17 cellular contexts compared by ENCODE assay signal in the genomic region with DNA sequence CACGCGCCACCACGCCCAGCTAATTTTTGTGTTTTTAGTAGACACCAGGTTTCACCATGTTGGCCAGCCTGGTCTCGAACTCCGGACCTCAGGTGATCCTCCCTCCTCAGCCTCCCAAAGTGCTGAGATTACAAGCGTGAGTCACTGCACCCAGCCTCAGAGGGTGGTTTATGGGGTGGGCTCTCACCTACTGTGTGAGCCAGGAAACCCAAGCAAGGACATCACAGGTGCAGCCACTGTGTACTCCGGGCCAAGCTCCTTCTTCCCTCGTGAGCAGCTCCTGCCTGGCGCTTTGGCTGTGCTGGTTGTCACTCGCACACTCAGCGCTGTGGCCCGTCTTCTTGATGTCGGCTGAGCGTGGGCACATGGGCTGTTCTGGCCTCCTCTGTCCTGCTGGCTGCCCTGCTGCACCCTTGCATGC.
A peak's percentile ranks its signal among the peaks of the same experiment; 100 is the strongest.
DNase-seq lines count a peak whose midpoint lies in the region; ATAC-seq and TF ChIP-seq lines count a peak whose summit lies in the region.
"Had no signal": no experiment of that assay in that cellular context is flagged by ENCODE, and none has a peak within 500 bp of the region (broad histone marks: within the 10 kb centered on the region; RNA-seq: fewer than 3 reads in every experiment).

No MANE protein-coding gene starts in this region.

- no peak overlapping the region for H3K14ac ChIP-seq in neuronal stem cell (ENCODE audit: low read length)

- no peak overlapping the region for H2AFZ ChIP-seq in neuronal stem cell (ENCODE audit: low read length)
- H2AFZ ChIP-seq in PC-3 (ENCODE audit: low read length), result no peak overlapping the region

- H3K36me3 Mint-ChIP-seq in glutamatergic neuron (ENCODE audit: unreplicated experiment), result no peaks in the 10 kb centered on the region

- no peak overlapping the region for H2AK5ac ChIP-seq in neuronal stem cell (ENCODE audit: low read depth, low read length)

- H4K91ac ChIP-seq in neuronal stem cell (ENCODE audit: low read depth, low read length, poor library complexity), result peak overlapping the region; percentile 8

- H3K9ac ChIP-seq in neuronal stem cell (ENCODE audit: low read depth, low read length, poor library complexity), result no peak overlapping the region
- H3K9ac ChIP-seq in PC-3 (ENCODE audit: low read length), result no peak overlapping the region

- H3K27ac ChIP-seq in heart right ventricle (no peak overlapping the region), neuronal stem cell (replicated peaks; ENCODE audit: low read length) (no peak overlapping the region), PC-3 (ENCODE audit: low read length) (no peak overlapping the region)

- no peaks in the 10 kb centered on the region for H3K79me2 ChIP-seq in PC-3 (ENCODE audit: low read length)

- H3K27me3 Mint-ChIP-seq in glutamatergic neuron (ENCODE audit: unreplicated experiment), result peaks cover 8% of the 10 kb centered on the region
- H3K27me3 Mint-ChIP-seq: CD4-positive, alpha-beta T cell had no signal

- H3K4me2 ChIP-seq in neuronal stem cell (ENCODE audit: insufficient read depth, low read length, poor library complexity, severe bottlenecking), result no peak overlapping the region
- no peak overlapping the region for H3K4me2 ChIP-seq in PC-3 (ENCODE audit: low read length)

- POLR2A ChIA-PET in PC-3 (lab: Charles Lee; ENCODE audit: unreplicated experiment), result no interaction called here

- peaks cover 12% of the 10 kb centered on the region for H3K4me1 Mint-ChIP-seq in glutamatergic neuron (ENCODE audit: low read depth, unreplicated experiment)

- H3K23ac ChIP-seq in neuronal stem cell (ENCODE audit: low read depth, low read length, poor library complexity), result peak overlapping the region; percentile 76

- peaks cover 0 to 29% (median 0%) of the 10 kb centered on the region in 9 donors for H3K36me3 ChIP-seq in heart right ventricle
- H3K36me3 ChIP-seq in neuronal stem cell (replicated peaks in 1 of 2; ENCODE audit: control insufficient read depth in 2 of 2, insufficient read depth in 2 of 2, low read length in 2 of 2), result peaks cover 0 to 7% of the 10 kb centered on the region in 2 donors
- no peaks in the 10 kb centered on the region for H3K36me3 ChIP-seq in PC-3 (ENCODE audit: low read depth, low read length)

- peak; percentile 67 for DNase-seq in cardiac septum (ENCODE audit: low spot score)
- DNase-seq in heart right ventricle, result no peak
- DNase-seq in glutamatergic neuron, result peak; percentile 10
- DNase-seq in neuronal stem cell (ENCODE audit: low spot score), result no peak
- no peak for DNase-seq in G401 (ENCODE audit: low spot score)
- DNase-seq in midbrain (lab: John Stamatoyannopoulos, UW), result no peak
- no peak for DNase-seq in PC-3
- DNase-seq in stimulated activated naive CD4-positive, alpha-beta T cell treated with Interleukin-2 at 50 U/mL for 16 hours (lab: John Stamatoyannopoulos, UW), result no peak
- DNase-seq: ACHN, Calu3, IMR-90, MV-4-11, NCI-H1417 treated with DMSO at 0.1 percent for 48 hours, NCI-H2029, NCI-H510A had no signal

- no peak overlapping the region for H4K8ac ChIP-seq in neuronal stem cell (ENCODE audit: low read depth, low read length)

- no peaks in the 10 kb centered on the region for H3F3A ChIP-seq in PC-3 (ENCODE audit: low read length, unreplicated experiment)

- peaks cover 1% of the 10 kb centered on the region for H3K79me1 ChIP-seq in neuronal stem cell (ENCODE audit: low read depth, low read length)

- no peak for ATAC-seq in heart right ventricle
- ATAC-seq in PC-3, result no peak
- ATAC-seq: HCT116 had no signal

- peak overlapping the region; percentile 8 for H3K27ac Mint-ChIP-seq in glutamatergic neuron (ENCODE audit: unreplicated experiment)
- H3K27ac Mint-ChIP-seq: CD4-positive, alpha-beta T cell had no signal

- CTCF ChIA-PET in PC-3 (lab: Charles Lee), result no interaction called here

- H3K4me1 ChIP-seq in heart right ventricle (peaks cover 0 to 13% (median 0%) of the 10 kb centered on the region in 9 donors), neuronal stem cell (ENCODE audit: control insufficient read depth in 2 of 2, insufficient read depth in 1 of 2, low read depth in 1 of 2, low read length in 2 of 2) (peaks cover 0 to 2% of the 10 kb centered on the region in 2 donors), PC-3 (ENCODE audit: insufficient read depth, low read length) (peaks cover 10% of the 10 kb centered on the region)

- no peaks in the 10 kb centered on the region for H4K20me1 ChIP-seq in PC-3 (ENCODE audit: low read length)

- H3K18ac ChIP-seq in neuronal stem cell (ENCODE audit: low read length), result peak overlapping the region; percentile 41

- H3K4ac ChIP-seq in neuronal stem cell (ENCODE audit: low read length), result no peak overlapping the region

- TF ChIP-seq CTCF in heart right ventricle (IDR thresholded peaks at IDR 0.05) (no peak), glutamatergic neuron (IDR thresholded peaks at IDR 0.05; ENCODE audit: partially characterized antibody, unreplicated experiment) (no peak), PC-3 (conservative IDR thresholded peaks at IDR 0.05; ENCODE audit: low read depth, low read length) (no peak)

- H3K9me3 ChIP-seq in heart right ventricle, result no peaks in the 10 kb centered on the region
- no peaks in the 10 kb centered on the region for H3K9me3 ChIP-seq in neuronal stem cell (replicated peaks in 1 of 2; ENCODE audit: control insufficient read depth in 2 of 2, insufficient read depth in 1 of 2, low read depth in 1 of 2, low read length in 2 of 2)
- H3K9me3 ChIP-seq in PC-3 (ENCODE audit: low read length), result no peaks in the 10 kb centered on the region

- BruUV-seq in PC-3 (replicated peaks; lab: Mats Ljungman, UMichigan), result no TSS peak

- H2BK12ac ChIP-seq in neuronal stem cell (ENCODE audit: low read length), result no peak overlapping the region

- intact Hi-C loops in cardiac septum (cut with DNase I) (no loop called here), heart right ventricle (cut with DNase I) (no loop called here), PC-3 (cut with micrococcal nuclease) (no loop called here)

- H2BK5ac ChIP-seq in neuronal stem cell (ENCODE audit: low read length), result peak overlapping the region; percentile 71

- H3K9me3 Mint-ChIP-seq in glutamatergic neuron (ENCODE audit: unreplicated experiment), result peaks cover 21% of the 10 kb centered on the region
- H3K9me3 Mint-ChIP-seq: CD4-positive, alpha-beta T cell had no signal

- H3K9me2 ChIP-seq in PC-3 (replicated peaks; ENCODE audit: low read length), result no peaks in the 10 kb centered on the region

- H3K4me3 Mint-ChIP-seq in glutamatergic neuron (ENCODE audit: unreplicated experiment), result no peak overlapping the region
- H3K4me3 Mint-ChIP-seq: CD4-positive, alpha-beta T cell had no signal

- in situ Hi-C loops in G401 (cut with HindIII; ENCODE audit: low sequenced_read_pairs), result no loop called here

- H2BK120ac ChIP-seq in neuronal stem cell (ENCODE audit: low read depth, low read length), result no peak overlapping the region

- 90 to 92% methylated on average over 14 of the region's 14 CpGs for WGBS in heart right ventricle, 2 donors
- no CpG with 5 or more reads among the region's 14 CpGs for WGBS in neuronal stem cell (ENCODE audit: extremely low coverage in 2 of 2, insufficient read length in 2 of 2, insufficient replicate concordance in 1 of 2), 2 donors

- H3K4me3 ChIP-seq in heart right ventricle (no peak overlapping the region), neuronal stem cell (ENCODE audit: low read length in 2 of 2) (no peak overlapping the region), PC-3 (ENCODE audit: low read length) (no peak overlapping the region)

- H3K27me3 ChIP-seq in heart right ventricle, result no peaks in the 10 kb centered on the region
- no peaks in the 10 kb centered on the region for H3K27me3 ChIP-seq in neuronal stem cell (ENCODE audit: control insufficient read depth in 3 of 3, insufficient read depth in 3 of 3, low read depth in 1 of 3, low read length in 3 of 3)
- no peaks in the 10 kb centered on the region for H3K27me3 ChIP-seq in PC-3 (ENCODE audit: low read length)

- H2BK15ac ChIP-seq in neuronal stem cell (ENCODE audit: low read length), result peak overlapping the region; percentile 39

Comparison
In these comparisons a context has a peak if more than half of its experiments do, and no peak if none do; other contexts are left out.
1. DNase-seq: peak in cardiac septum (single experiment) and glutamatergic neuron (single experiment); none in heart right ventricle (0 of 2), neuronal stem cell (single experiment), G401 (single experiment), midbrain (single experiment), PC-3 (single experiment) and stimulated activated naive CD4-positive, alpha-beta T cell treated with Interleukin-2 at 50 U/mL for 16 hours (single experiment).